1 cellular context compared by ENCODE assay signal in genomic region chr3:119831941-119832371, GRCh38.
TF ChIP-seq lines count a peak whose summit lies in the region.

No MANE protein-coding gene starts in this region.

TF ChIP-seq in HCT116, 20 proteins besides CTCF, POLR2A, EP300 and RAD21 (continued from another document):
- TF ChIP-seq ZBTB33 (IDR thresholded peaks at IDR 0.05; ENCODE audit: extremely low read depth, insufficient replicate concordance, low read length) (no peak), TCF7L2 (IDR thresholded peaks at IDR 0.05; ENCODE audit: borderline replicate concordance, extremely low read depth, insufficient read depth, insufficient read length) (no peak), CBX3 (IDR thresholded peaks at IDR 0.05; ENCODE audit: low read depth) (no peak), CEBPB (IDR thresholded peaks at IDR 0.05; ENCODE audit: low read depth) (no peak), SRF (IDR thresholded peaks at IDR 0.05; ENCODE audit: low read depth) (no peak), MAX (IDR thresholded peaks at IDR 0.05) (no peak), EZH2 (IDR thresholded peaks at IDR 0.05) (no peak), ELF1 (IDR thresholded peaks at IDR 0.05; ENCODE audit: borderline replicate concordance, low read depth) (no peak), POLR2AphosphoS5 (IDR thresholded peaks at IDR 0.05; ENCODE audit: low read depth, low read length) (no peak), JUND (IDR thresholded peaks at IDR 0.05) (no peak), FOSL1 (IDR thresholded peaks at IDR 0.05; ENCODE audit: low read depth) (no peak), REST (IDR thresholded peaks at IDR 0.05; ENCODE audit: low read depth) (no peak), EGR1 (IDR thresholded peaks at IDR 0.05; ENCODE audit: low read depth) (no peak), SIN3A (IDR thresholded peaks at IDR 0.05; ENCODE audit: low read depth) (no peak)
